35 cellular contexts compared by ENCODE assay signal in genomic region chr1:169507413-169507812, GRCh38.
"Had no signal": no experiment of that assay in that cellular context is flagged by ENCODE, and none has a peak within 500 bp of the region (broad histone marks: within the 10 kb centered on the region; RNA-seq: fewer than 3 reads in every experiment).

No MANE protein-coding gene starts in this region.

- H3K4me1 Mint-ChIP-seq: mesothelial cell of epicardium; stimulated activated naive CD8-positive, alpha-beta T cell treated with anti-CD3 and anti-CD28 coated beads, Interleukin-15, amount 100 ng/mL, for 72 hours had no signal

- H3K4me1 ChIP-seq: parathyroid adenoma, vagina had no signal

- H3K27me3 ChIP-seq: esophagus muscularis mucosa, foreskin keratinocyte, heart right ventricle, neutrophil, suprapubic skin, transverse colon, upper lobe of right lung, vagina had no signal

- H3K27me3 Mint-ChIP-seq: naive B cell; natural killer cell treated with Interleukin-12 subunit alpha and Interleukin-12 subunit beta and Interleukin-15 and Interleukin-18, amount 100 ng/mL, for 72 hours; progenitor cell of endocrine pancreas; stimulated activated naive CD8-positive, alpha-beta T cell treated with anti-CD3 and anti-CD28 coated beads, Interleukin-15, amount 100 ng/mL, for 72 hours had no signal

- ATAC-seq: foreskin keratinocyte; heart right ventricle; left ventricle myocardium superior; natural killer cell treated with Interleukin-12 subunit alpha and Interleukin-12 subunit beta and Interleukin-15 and Interleukin-18, amount 100 ng/mL, for 72 hours; sciatic nerve; stimulated activated naive CD8-positive, alpha-beta T cell treated with anti-CD3 and anti-CD28 coated beads, Interleukin-15, amount 100 ng/mL, for 72 hours; upper lobe of right lung had no signal

- H3K4me3 ChIP-seq: coronary artery, esophagus muscularis mucosa, heart right ventricle, mucosa of descending colon, smooth muscle cell, suprapubic skin, transverse colon, upper lobe of right lung, vagina had no signal

- H3K36me3 ChIP-seq: esophagus muscularis mucosa, heart right ventricle, suprapubic skin, transverse colon, upper lobe of right lung, vagina had no signal

- H3K27ac Mint-ChIP-seq: mesothelial cell of epicardium; natural killer cell treated with Interleukin-12 subunit alpha and Interleukin-12 subunit beta and Interleukin-15 and Interleukin-18, amount 100 ng/mL, for 72 hours; stimulated activated naive CD8-positive, alpha-beta T cell treated with anti-CD3 and anti-CD28 coated beads, Interleukin-15, amount 100 ng/mL, for 72 hours had no signal

- H3K9me3 ChIP-seq: esophagus muscularis mucosa, neutrophil, suprapubic skin, transverse colon, upper lobe of right lung, vagina had no signal

- FAIRE-seq: endothelial cell of umbilical vein had no signal

- H3K36me3 Mint-ChIP-seq: immature natural killer cell; mesothelial cell of epicardium; naive B cell; natural killer cell treated with Interleukin-12 subunit alpha and Interleukin-12 subunit beta and Interleukin-15 and Interleukin-18, amount 100 ng/mL, for 72 hours had no signal

- H3K4me3 Mint-ChIP-seq: immature natural killer cell; mesothelial cell of epicardium; naive B cell; natural killer cell treated with Interleukin-12 subunit alpha and Interleukin-12 subunit beta and Interleukin-15 and Interleukin-18, amount 100 ng/mL, for 72 hours; neural crest cell; stimulated activated naive CD8-positive, alpha-beta T cell treated with anti-CD3 and anti-CD28 coated beads, Interleukin-15, amount 100 ng/mL, for 72 hours had no signal

- DNase-seq: dermis blood vessel endothelial cell; effector memory CD4-positive, alpha-beta T cell; foreskin keratinocyte; glutamatergic neuron; heart right ventricle; hypothalamus; immature natural killer cell; islet precursor cell; kidney glomerular epithelial cell; left colon; left ventricle myocardium superior; mesenchymal stem cell; mucosa of descending colon; naive B cell; stimulated activated CD4-positive, alpha-beta T cell treated with anti-CD3 and anti-CD28 coated beads, Interleukin-12 subunit alpha, Interleukin-12 subunit beta, amount 100 ng/mL, for 4 hours; stimulated activated CD4-positive, alpha-beta T cell treated with anti-CD3 and anti-CD28 coated beads, Interleukin-1b, Interleukin-23, amount 100 ng/mL, for 48 hours; stimulated activated CD4-positive, alpha-beta T cell treated with anti-CD3 and anti-CD28 coated beads, Interleukin-4, amount 100 ng/mL, for 1 hour; stimulated activated CD8-positive, alpha-beta memory T cell treated with anti-CD3 and anti-CD28 coated beads, Interleukin-4, amount 100 ng/mL, for 48 hours; stimulated activated naive CD4-positive, alpha-beta T cell; stimulated activated naive CD8-positive, alpha-beta T cell treated with anti-CD3 and anti-CD28 coated beads, Interleukin-15, amount 100 ng/mL, for 72 hours; transverse colon; upper lobe of right lung had no signal

- H2AFZ ChIP-seq: parathyroid adenoma had no signal

- H3K4me2 ChIP-seq: smooth muscle cell had no signal

- H3K9me3 Mint-ChIP-seq: immature natural killer cell; mesothelial cell of epicardium; natural killer cell treated with Interleukin-12 subunit alpha and Interleukin-12 subunit beta and Interleukin-15 and Interleukin-18, amount 100 ng/mL, for 72 hours; neural crest cell; stimulated activated naive CD8-positive, alpha-beta T cell treated with anti-CD3 and anti-CD28 coated beads, Interleukin-15, amount 100 ng/mL, for 72 hours had no signal

- H3K27ac ChIP-seq: coronary artery, esophagus muscularis mucosa, foreskin keratinocyte, heart right ventricle, parathyroid adenoma, suprapubic skin, upper lobe of right lung, vagina had no signal

- H3K79me2 ChIP-seq: parathyroid adenoma had no signal

- H3K9ac ChIP-seq: parathyroid adenoma had no signal
